21 cellular contexts compared by ENCODE assay signal in genomic region chr19:45895519-45895972, GRCh38. TPM values are rescaled to one million over a fixed set of nuclear protein-coding genes. Genes with fewer than 3 reads are reported as not detected.
"Had no signal": no experiment of that assay in that cellular context is flagged by ENCODE, and none has a peak within 500 bp of the region (broad histone marks: within the 10 kb centered on the region; RNA-seq: fewer than 3 reads in every experiment).

No MANE protein-coding gene starts in this region.

- H3K4me3 Mint-ChIP-seq: activated B cell treated with CpG ODN at 0.5 μM for 24 hours; activated CD8-positive, alpha-beta T cell treated with anti-CD3 and anti-CD28 coated beads for 36 hours; memory B cell; T-helper 17 cell had no signal

- H3K9me3 ChIP-seq: left ventricle myocardium inferior, mucosa of descending colon, right atrium auricular region, stomach had no signal

- DNase-seq: activated B cell treated with CpG ODN at 0.5 μM for 24 hours; activated CD4-positive, alpha-beta T cell treated with anti-CD3 and anti-CD28 coated beads for 48 hours; activated CD8-positive, alpha-beta memory T cell treated with anti-CD3 and anti-CD28 coated beads, Interleukin-2, amount 50 U/mL, for 4 hours; activated CD8-positive, alpha-beta T cell treated with anti-CD3 and anti-CD28 coated beads for 36 hours; activated gamma-delta T cell; activated T-cell treated with anti-CD3 and anti-CD28 coated beads, Interleukin-2, amount 50 U/mL, for 48 hours; dermis blood vessel endothelial cell; islet precursor cell; left ventricle myocardium inferior; mucosa of descending colon; naive thymus-derived CD8-positive, alpha-beta T cell; stomach; T-helper 17 cell had no signal

- H3K9me3 Mint-ChIP-seq: activated B cell treated with CpG ODN at 0.5 μM for 24 hours; activated CD8-positive, alpha-beta T cell treated with anti-CD3 and anti-CD28 coated beads for 36 hours; activated naive CD4-positive, alpha-beta T cell treated with anti-CD3 and anti-CD28 coated beads, Interleukin-2, amount 50 U/mL, for 72 hours; memory B cell; naive thymus-derived CD8-positive, alpha-beta T cell had no signal

- H3K36me3 Mint-ChIP-seq: activated naive CD4-positive, alpha-beta T cell treated with anti-CD3 and anti-CD28 coated beads, Interleukin-2, amount 50 U/mL, for 72 hours had no signal

- H3K27ac Mint-ChIP-seq: activated B cell treated with CpG ODN at 0.5 μM for 24 hours; activated CD8-positive, alpha-beta T cell treated with anti-CD3 and anti-CD28 coated beads for 36 hours; memory B cell; naive thymus-derived CD8-positive, alpha-beta T cell; progenitor cell of endocrine pancreas; T-helper 17 cell had no signal

- H3K27me3 ChIP-seq: right atrium auricular region, stomach had no signal

- H3K27ac ChIP-seq: left ventricle myocardium inferior, right atrium auricular region, stomach had no signal

- ATAC-seq: activated CD8-positive, alpha-beta T cell treated with anti-CD3 and anti-CD28 coated beads for 36 hours; activated naive CD4-positive, alpha-beta T cell treated with anti-CD3 and anti-CD28 coated beads, Interleukin-2, amount 50 U/mL, for 72 hours; mucosa of descending colon; naive thymus-derived CD8-positive, alpha-beta T cell; T-helper 17 cell had no signal

- H3K27me3 Mint-ChIP-seq: activated B cell treated with CpG ODN at 0.5 μM for 24 hours; activated CD8-positive, alpha-beta T cell treated with anti-CD3 and anti-CD28 coated beads for 36 hours; memory B cell; naive thymus-derived CD8-positive, alpha-beta T cell; T-helper 17 cell had no signal

- H3K4me3 ChIP-seq: left ventricle myocardium inferior, mucosa of descending colon, right atrium auricular region, stomach had no signal

RNA-seq across cellular contexts. Expression of gene NANOS2, which starts 19.0 kb away (rescaled TPM):
- total RNA-seq: activated B cell treated with CpG ODN at 0.5 μM for 24 hours; activated CD8-positive, alpha-beta T cell treated with anti-CD3 and anti-CD28 coated beads for 36 hours; activated naive CD4-positive, alpha-beta T cell treated with anti-CD3 and anti-CD28 coated beads, Interleukin-2, amount 50 U/mL, for 72 hours; cerebellum; dermis blood vessel endothelial cell; epithelial cell of proximal tubule; frontal cortex; left ventricle myocardium inferior; mucosa of descending colon; naive thymus-derived CD8-positive, alpha-beta T cell; progenitor cell of endocrine pancreas; right atrium auricular region; stomach; T-helper 17 cell; urinary bladder had no signal
- polyA plus RNA-seq: naive thymus-derived CD8-positive, alpha-beta T cell; stomach; urinary bladder had no signal

RNA-seq across cellular contexts. Expression of gene FOXA3, which starts 31.4 kb away (rescaled TPM):
- total RNA-seq: activated B cell treated with CpG ODN at 0.5 μM for 24 hours; cerebellum; dermis blood vessel endothelial cell; frontal cortex; left ventricle myocardium inferior; naive thymus-derived CD8-positive, alpha-beta T cell; right atrium auricular region; T-helper 17 cell; urinary bladder had no signal
- polyA plus RNA-seq: naive thymus-derived CD8-positive, alpha-beta T cell had no signal
